Comparison of ENCODE assay signal across 3 cellular contexts in genomic region chr3:23923786-23924185, GRCh38.
TF ChIP-seq lines count a peak whose summit lies in the region.

No MANE protein-coding gene starts in this region.

TF ChIP-seq in SK-N-SH treated with all-trans-retinoic acid at 6 μM for 48 hours, 23 proteins besides CTCF, POLR2A, EP300 and RAD21 (continued from another document):
- TF ChIP-seq, protein P1, sequence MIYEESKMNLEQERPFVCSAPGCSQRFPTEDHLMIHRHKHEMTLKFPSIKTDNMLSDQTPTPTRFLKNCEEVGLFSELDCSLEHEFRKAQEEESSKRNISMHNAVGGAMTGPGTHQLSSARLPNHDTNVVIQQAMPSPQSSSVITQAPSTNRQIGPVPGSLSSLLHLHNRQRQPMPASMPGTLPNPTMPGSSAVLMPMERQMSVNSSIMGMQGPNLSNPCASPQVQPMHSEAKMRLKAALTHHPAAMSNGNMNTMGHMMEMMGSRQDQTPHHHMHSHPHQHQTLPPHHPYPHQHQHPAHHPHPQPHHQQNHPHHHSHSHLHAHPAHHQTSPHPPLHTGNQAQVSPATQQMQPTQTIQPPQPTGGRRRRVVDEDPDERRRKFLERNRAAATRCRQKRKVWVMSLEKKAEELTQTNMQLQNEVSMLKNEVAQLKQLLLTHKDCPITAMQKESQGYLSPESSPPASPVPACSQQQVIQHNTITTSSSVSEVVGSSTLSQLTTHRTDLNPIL (CRISPR knock-in tag; IDR thresholded peaks at IDR 0.05; ENCODE audit: low read depth) = no peak
- TF ChIP-seq ZFP3 (CRISPR knock-in tag; IDR thresholded peaks at IDR 0.05) (no peak), CSDC2 (CRISPR knock-in tag; IDR thresholded peaks at IDR 0.05) (no peak), RARB (CRISPR knock-in tag; IDR thresholded peaks at IDR 0.05) (no peak), BACH2 (CRISPR knock-in tag; IDR thresholded peaks at IDR 0.05; ENCODE audit: borderline replicate concordance) (no peak), CSRNP3 (CRISPR knock-in tag; IDR thresholded peaks at IDR 0.05) (no peak), PPARA (CRISPR knock-in tag; IDR thresholded peaks at IDR 0.05; ENCODE audit: borderline replicate concordance) (no peak)
TF ChIP-seq in SK-N-SH treated with all-trans-retinoic acid at 6 μM for 48 hours: peak in this region for 0.

TF ChIP-seq in SK-N-SH, 30 proteins besides CTCF, POLR2A, EP300 and RAD21 (continued from another document):
- TF ChIP-seq PBX3 (IDR thresholded peaks at IDR 0.05) = no peak
- no peak for TF ChIP-seq CHD2 (IDR thresholded peaks at IDR 0.05; ENCODE audit: low read length, partially characterized antibody)
- TF ChIP-seq ELF1 (IDR thresholded peaks at IDR 0.05) = no peak
- no peak for TF ChIP-seq GATA2 (CRISPR knock-in tag; IDR thresholded peaks at IDR 0.05)
- no peak for TF ChIP-seq JUND (IDR thresholded peaks at IDR 0.05)
- TF ChIP-seq RCOR1 (IDR thresholded peaks at IDR 0.05; ENCODE audit: low read length) = no peak
- TF ChIP-seq FOSL2 (IDR thresholded peaks at IDR 0.05; ENCODE audit: borderline replicate concordance, low read depth) = no peak
- no peak for TF ChIP-seq USF2 (IDR thresholded peaks at IDR 0.05; ENCODE audit: borderline replicate concordance, low read depth, low read length)
- no peak for TF ChIP-seq TCF12 (IDR thresholded peaks at IDR 0.05)
- TF ChIP-seq FOXM1 (IDR thresholded peaks at IDR 0.05; ENCODE audit: low read depth) = no peak
- no peak for TF ChIP-seq IRF3 (IDR thresholded peaks at IDR 0.05; ENCODE audit: low read depth, low read length)
- no peak for TF ChIP-seq POLR2AphosphoS5 (IDR thresholded peaks at IDR 0.05; ENCODE audit: low read depth, low read length)

TF ChIP-seq in WTC11, 78 proteins besides CTCF, POLR2A, EP300 and RAD21 (continued from another document):
- TF ChIP-seq, protein P2, sequence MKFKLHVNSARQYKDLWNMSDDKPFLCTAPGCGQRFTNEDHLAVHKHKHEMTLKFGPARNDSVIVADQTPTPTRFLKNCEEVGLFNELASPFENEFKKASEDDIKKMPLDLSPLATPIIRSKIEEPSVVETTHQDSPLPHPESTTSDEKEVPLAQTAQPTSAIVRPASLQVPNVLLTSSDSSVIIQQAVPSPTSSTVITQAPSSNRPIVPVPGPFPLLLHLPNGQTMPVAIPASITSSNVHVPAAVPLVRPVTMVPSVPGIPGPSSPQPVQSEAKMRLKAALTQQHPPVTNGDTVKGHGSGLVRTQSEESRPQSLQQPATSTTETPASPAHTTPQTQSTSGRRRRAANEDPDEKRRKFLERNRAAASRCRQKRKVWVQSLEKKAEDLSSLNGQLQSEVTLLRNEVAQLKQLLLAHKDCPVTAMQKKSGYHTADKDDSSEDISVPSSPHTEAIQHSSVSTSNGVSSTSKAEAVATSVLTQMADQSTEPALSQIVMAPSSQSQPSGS (CRISPR knock-in tag; IDR thresholded peaks at IDR 0.05; ENCODE audit: borderline replicate concordance, low read depth) = no peak
- TF ChIP-seq RELA (CRISPR knock-in tag; IDR thresholded peaks at IDR 0.05; ENCODE audit: borderline replicate concordance) = no peak
- TF ChIP-seq ZNF121 (CRISPR knock-in tag; IDR thresholded peaks at IDR 0.05) = no peak
- TF ChIP-seq, protein P3, sequence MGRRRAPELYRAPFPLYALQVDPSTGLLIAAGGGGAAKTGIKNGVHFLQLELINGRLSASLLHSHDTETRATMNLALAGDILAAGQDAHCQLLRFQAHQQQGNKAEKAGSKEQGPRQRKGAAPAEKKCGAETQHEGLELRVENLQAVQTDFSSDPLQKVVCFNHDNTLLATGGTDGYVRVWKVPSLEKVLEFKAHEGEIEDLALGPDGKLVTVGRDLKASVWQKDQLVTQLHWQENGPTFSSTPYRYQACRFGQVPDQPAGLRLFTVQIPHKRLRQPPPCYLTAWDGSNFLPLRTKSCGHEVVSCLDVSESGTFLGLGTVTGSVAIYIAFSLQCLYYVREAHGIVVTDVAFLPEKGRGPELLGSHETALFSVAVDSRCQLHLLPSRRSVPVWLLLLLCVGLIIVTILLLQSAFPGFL (CRISPR knock-in tag; IDR thresholded peaks at IDR 0.05; ENCODE audit: borderline replicate concordance) = no peak
